1 cellular context compared by ENCODE assay signal in the genomic region with DNA sequence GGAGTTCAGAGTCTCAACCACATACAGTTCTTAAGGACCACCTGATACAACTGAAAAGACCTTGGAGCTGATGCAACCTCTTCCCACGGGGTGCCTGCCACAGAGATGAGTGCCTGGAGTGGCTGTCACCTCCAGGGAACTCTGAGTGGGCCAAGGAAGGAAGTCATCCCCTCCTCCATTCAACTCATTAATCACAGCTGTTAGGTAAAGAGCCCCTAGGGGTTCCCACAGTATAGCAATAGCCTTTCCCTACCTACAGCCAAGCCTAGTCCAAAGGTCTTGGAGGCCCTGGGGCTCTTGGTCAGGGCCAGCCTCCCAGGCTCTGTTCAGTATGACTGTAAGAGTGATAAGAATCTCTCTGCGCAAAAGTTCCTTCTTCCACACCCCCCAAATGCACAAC.
A peak's percentile ranks its signal among the peaks of the same experiment; 100 is the strongest.
TF ChIP-seq lines count a peak whose summit lies in the region.

No MANE protein-coding gene starts in this region.

TF ChIP-seq in HepG2, 621 proteins besides CTCF, POLR2A, EP300 and RAD21 (continues in another document):
- TF ChIP-seq, protein P1, sequence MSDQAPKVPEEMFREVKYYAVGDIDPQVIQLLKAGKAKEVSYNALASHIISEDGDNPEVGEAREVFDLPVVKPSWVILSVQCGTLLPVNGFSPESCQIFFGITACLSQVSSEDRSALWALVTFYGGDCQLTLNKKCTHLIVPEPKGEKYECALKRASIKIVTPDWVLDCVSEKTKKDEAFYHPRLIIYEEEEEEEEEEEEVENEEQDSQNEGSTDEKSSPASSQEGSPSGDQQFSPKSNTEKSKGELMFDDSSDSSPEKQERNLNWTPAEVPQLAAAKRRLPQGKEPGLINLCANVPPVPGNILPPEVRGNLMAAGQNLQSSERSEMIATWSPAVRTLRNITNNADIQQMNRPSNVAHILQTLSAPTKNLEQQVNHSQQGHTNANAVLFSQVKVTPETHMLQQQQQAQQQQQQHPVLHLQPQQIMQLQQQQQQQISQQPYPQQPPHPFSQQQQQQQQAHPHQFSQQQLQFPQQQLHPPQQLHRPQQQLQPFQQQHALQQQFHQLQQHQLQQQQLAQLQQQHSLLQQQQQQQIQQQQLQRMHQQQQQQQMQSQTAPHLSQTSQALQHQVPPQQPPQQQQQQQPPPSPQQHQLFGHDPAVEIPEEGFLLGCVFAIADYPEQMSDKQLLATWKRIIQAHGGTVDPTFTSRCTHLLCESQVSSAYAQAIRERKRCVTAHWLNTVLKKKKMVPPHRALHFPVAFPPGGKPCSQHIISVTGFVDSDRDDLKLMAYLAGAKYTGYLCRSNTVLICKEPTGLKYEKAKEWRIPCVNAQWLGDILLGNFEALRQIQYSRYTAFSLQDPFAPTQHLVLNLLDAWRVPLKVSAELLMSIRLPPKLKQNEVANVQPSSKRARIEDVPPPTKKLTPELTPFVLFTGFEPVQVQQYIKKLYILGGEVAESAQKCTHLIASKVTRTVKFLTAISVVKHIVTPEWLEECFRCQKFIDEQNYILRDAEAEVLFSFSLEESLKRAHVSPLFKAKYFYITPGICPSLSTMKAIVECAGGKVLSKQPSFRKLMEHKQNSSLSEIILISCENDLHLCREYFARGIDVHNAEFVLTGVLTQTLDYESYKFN (CRISPR knock-in tag; conservative IDR thresholded peaks at IDR 0.05): peak; percentile 47
- TF ChIP-seq TFAP4 (IDR thresholded peaks at IDR 0.05; ENCODE audit: borderline replicate concordance, low read depth) (peak; percentile 35; the same call in 1 of the 2 replicates), MTA1 (CRISPR knock-in tag; IDR thresholded peaks at IDR 0.05; ENCODE audit: borderline replicate concordance) (no peak), FOXC1 (CRISPR knock-in tag; IDR thresholded peaks at IDR 0.05; ENCODE audit: borderline replicate concordance) (no peak), CHD4 (IDR thresholded peaks at IDR 0.05; ENCODE audit: borderline replicate concordance, low read length) (no peak), ZBTB21 (CRISPR knock-in tag; IDR thresholded peaks at IDR 0.05) (no peak), YEATS4 (CRISPR knock-in tag; IDR thresholded peaks at IDR 0.05; ENCODE audit: borderline replicate concordance) (no peak), RBFOX2 (IDR thresholded peaks at IDR 0.05; ENCODE audit: low read depth, low read length) (no peak), PHB2 (IDR thresholded peaks at IDR 0.05; ENCODE audit: partially characterized antibody) (no peak), ZFY (CRISPR knock-in tag; IDR thresholded peaks at IDR 0.05) (0 out of 2 replicates have a peak, but pooled peaks have one; percentile 23), ZNF383 (CRISPR knock-in tag; IDR thresholded peaks at IDR 0.05; ENCODE audit: borderline replicate concordance) (no peak), NCOR1 (IDR thresholded peaks at IDR 0.05; ENCODE audit: borderline replicate concordance, low read length) (no peak), KDM6A (CRISPR knock-in tag; IDR thresholded peaks at IDR 0.05; ENCODE audit: low read depth) (no peak), MYPOP (CRISPR knock-in tag; IDR thresholded peaks at IDR 0.05) (no peak), ZNF276 (CRISPR knock-in tag; IDR thresholded peaks at IDR 0.05; ENCODE audit: low read depth) (no peak), ZNF598 (CRISPR knock-in tag; IDR thresholded peaks at IDR 0.05; ENCODE audit: borderline replicate concordance) (no peak), ZNF530 (CRISPR knock-in tag; IDR thresholded peaks at IDR 0.05; ENCODE audit: low read depth) (no peak), E2F2 (CRISPR knock-in tag; IDR thresholded peaks at IDR 0.05; ENCODE audit: borderline replicate concordance) (no peak), ZNF772 (CRISPR knock-in tag; IDR thresholded peaks at IDR 0.05) (no peak), ZBTB7A (CRISPR knock-in tag; IDR thresholded peaks at IDR 0.05) (no peak), ETS1 (CRISPR knock-in tag; IDR thresholded peaks at IDR 0.05) (no peak), SPEN (CRISPR knock-in tag; IDR thresholded peaks at IDR 0.05; ENCODE audit: low read depth) (peak; percentile 22; the same call in 1 of the 2 replicates), ZNF256 (CRISPR knock-in tag; conservative IDR thresholded peaks at IDR 0.05) (no peak)
- TF ChIP-seq, protein P2, sequence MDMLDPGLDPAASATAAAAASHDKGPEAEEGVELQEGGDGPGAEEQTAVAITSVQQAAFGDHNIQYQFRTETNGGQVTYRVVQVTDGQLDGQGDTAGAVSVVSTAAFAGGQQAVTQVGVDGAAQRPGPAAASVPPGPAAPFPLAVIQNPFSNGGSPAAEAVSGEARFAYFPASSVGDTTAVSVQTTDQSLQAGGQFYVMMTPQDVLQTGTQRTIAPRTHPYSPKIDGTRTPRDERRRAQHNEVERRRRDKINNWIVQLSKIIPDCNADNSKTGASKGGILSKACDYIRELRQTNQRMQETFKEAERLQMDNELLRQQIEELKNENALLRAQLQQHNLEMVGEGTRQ (IDR thresholded peaks at IDR 0.05; ENCODE audit: low read depth, low read length): no peak
- TF ChIP-seq, protein P2 (CRISPR knock-in tag; IDR thresholded peaks at IDR 0.05; ENCODE audit: borderline replicate concordance): no peak
- TF ChIP-seq, protein P3, sequence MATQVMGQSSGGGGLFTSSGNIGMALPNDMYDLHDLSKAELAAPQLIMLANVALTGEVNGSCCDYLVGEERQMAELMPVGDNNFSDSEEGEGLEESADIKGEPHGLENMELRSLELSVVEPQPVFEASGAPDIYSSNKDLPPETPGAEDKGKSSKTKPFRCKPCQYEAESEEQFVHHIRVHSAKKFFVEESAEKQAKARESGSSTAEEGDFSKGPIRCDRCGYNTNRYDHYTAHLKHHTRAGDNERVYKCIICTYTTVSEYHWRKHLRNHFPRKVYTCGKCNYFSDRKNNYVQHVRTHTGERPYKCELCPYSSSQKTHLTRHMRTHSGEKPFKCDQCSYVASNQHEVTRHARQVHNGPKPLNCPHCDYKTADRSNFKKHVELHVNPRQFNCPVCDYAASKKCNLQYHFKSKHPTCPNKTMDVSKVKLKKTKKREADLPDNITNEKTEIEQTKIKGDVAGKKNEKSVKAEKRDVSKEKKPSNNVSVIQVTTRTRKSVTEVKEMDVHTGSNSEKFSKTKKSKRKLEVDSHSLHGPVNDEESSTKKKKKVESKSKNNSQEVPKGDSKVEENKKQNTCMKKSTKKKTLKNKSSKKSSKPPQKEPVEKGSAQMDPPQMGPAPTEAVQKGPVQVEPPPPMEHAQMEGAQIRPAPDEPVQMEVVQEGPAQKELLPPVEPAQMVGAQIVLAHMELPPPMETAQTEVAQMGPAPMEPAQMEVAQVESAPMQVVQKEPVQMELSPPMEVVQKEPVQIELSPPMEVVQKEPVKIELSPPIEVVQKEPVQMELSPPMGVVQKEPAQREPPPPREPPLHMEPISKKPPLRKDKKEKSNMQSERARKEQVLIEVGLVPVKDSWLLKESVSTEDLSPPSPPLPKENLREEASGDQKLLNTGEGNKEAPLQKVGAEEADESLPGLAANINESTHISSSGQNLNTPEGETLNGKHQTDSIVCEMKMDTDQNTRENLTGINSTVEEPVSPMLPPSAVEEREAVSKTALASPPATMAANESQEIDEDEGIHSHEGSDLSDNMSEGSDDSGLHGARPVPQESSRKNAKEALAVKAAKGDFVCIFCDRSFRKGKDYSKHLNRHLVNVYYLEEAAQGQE (IDR thresholded peaks at IDR 0.05; ENCODE audit: borderline replicate concordance in 1 of 2, low read depth in 1 of 2, low read length in 2 of 2): no peak
- TF ChIP-seq, protein P4, sequence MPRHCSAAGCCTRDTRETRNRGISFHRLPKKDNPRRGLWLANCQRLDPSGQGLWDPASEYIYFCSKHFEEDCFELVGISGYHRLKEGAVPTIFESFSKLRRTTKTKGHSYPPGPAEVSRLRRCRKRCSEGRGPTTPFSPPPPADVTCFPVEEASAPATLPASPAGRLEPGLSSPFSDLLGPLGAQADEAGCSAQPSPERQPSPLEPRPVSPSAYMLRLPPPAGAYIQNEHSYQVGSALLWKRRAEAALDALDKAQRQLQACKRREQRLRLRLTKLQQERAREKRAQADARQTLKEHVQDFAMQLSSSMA (CRISPR knock-in tag; IDR thresholded peaks at IDR 0.05): no peak
- TF ChIP-seq, protein P5, sequence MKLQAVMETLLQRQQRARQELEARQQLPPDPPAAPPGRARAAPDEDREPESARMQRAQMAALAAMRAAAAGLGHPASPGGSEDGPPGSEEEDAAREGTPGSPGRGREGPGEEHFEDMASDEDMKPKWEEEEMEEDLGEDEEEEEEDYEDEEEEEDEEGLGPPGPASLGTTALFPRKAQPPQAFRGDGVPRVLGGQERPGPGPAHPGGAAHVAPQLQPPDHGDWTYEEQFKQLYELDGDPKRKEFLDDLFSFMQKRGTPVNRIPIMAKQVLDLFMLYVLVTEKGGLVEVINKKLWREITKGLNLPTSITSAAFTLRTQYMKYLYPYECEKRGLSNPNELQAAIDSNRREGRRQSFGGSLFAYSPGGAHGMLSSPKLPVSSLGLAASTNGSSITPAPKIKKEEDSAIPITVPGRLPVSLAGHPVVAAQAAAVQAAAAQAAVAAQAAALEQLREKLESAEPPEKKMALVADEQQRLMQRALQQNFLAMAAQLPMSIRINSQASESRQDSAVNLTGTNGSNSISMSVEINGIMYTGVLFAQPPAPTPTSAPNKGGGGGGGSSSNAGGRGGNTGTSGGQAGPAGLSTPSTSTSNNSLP (IDR thresholded peaks at IDR 0.05; ENCODE audit: low read depth, low read length): no peak
- TF ChIP-seq, protein P6, sequence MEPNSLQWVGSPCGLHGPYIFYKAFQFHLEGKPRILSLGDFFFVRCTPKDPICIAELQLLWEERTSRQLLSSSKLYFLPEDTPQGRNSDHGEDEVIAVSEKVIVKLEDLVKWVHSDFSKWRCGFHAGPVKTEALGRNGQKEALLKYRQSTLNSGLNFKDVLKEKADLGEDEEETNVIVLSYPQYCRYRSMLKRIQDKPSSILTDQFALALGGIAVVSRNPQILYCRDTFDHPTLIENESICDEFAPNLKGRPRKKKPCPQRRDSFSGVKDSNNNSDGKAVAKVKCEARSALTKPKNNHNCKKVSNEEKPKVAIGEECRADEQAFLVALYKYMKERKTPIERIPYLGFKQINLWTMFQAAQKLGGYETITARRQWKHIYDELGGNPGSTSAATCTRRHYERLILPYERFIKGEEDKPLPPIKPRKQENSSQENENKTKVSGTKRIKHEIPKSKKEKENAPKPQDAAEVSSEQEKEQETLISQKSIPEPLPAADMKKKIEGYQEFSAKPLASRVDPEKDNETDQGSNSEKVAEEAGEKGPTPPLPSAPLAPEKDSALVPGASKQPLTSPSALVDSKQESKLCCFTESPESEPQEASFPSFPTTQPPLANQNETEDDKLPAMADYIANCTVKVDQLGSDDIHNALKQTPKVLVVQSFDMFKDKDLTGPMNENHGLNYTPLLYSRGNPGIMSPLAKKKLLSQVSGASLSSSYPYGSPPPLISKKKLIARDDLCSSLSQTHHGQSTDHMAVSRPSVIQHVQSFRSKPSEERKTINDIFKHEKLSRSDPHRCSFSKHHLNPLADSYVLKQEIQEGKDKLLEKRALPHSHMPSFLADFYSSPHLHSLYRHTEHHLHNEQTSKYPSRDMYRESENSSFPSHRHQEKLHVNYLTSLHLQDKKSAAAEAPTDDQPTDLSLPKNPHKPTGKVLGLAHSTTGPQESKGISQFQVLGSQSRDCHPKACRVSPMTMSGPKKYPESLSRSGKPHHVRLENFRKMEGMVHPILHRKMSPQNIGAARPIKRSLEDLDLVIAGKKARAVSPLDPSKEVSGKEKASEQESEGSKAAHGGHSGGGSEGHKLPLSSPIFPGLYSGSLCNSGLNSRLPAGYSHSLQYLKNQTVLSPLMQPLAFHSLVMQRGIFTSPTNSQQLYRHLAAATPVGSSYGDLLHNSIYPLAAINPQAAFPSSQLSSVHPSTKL (CRISPR knock-in tag; IDR thresholded peaks at IDR 0.05): 0 out of 2 replicates have a peak, but pooled peaks have one; percentile 26
